ENCODE assay signal across 1 cellular context in the genomic region with DNA sequence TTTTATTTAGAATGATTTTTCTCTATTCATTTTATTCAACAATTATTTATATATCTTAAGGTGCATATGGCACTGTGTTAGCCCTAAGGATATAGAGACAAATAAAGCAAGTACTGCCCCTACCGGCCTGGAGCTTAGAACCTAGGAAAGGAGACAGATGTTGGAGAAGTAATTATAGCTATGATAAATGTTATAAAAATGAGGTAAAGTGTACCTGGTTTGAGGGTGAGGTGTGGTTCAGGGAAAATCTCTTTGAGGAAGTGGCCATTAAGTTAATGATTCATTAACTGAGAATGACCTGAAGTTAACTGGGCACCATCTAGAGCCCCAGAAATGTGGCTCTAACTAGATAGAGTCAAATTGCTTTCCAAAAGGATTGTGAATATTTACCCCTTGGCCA.
TF ChIP-seq lines count a peak whose summit lies in the region.

No MANE protein-coding gene starts in this region.

TF ChIP-seq in HCT116, 20 proteins besides CTCF, POLR2A, EP300 and RAD21:
- no peak for TF ChIP-seq TCF7L2 (IDR thresholded peaks at IDR 0.05; ENCODE audit: borderline replicate concordance, extremely low read depth, insufficient read depth, insufficient read length)
- peak; percentile 41; the same call in 1 of the 2 replicates for TF ChIP-seq JUND (IDR thresholded peaks at IDR 0.05)
- peak; percentile 41; the same call in 1 of the 2 replicates for TF ChIP-seq FOSL1 (IDR thresholded peaks at IDR 0.05; ENCODE audit: low read depth)
- TF ChIP-seq ELF1 (IDR thresholded peaks at IDR 0.05; ENCODE audit: borderline replicate concordance, low read depth): no peak
- TF ChIP-seq SP1 (IDR thresholded peaks at IDR 0.05; ENCODE audit: low read depth): peak; percentile 57
- TF ChIP-seq CBX3 (IDR thresholded peaks at IDR 0.05; ENCODE audit: low read depth): no peak
- no peak for TF ChIP-seq SIN3A (IDR thresholded peaks at IDR 0.05; ENCODE audit: low read depth)
- TF ChIP-seq EZH2 (IDR thresholded peaks at IDR 0.05): no peak
TF ChIP-seq in HCT116: peak in this region for 3.
